ENCODE assay signal across 9 cellular contexts in genomic region chr3:37892917-37893595, GRCh38. TPM values are rescaled to one million over a fixed set of nuclear protein-coding genes. Genes with fewer than 3 reads are reported as not detected.
DNase-seq lines count a peak whose midpoint lies in the region; ATAC-seq, FAIRE-seq and TF ChIP-seq lines count a peak whose summit lies in the region.
"Had no signal": no experiment of that assay in that cellular context is flagged by ENCODE, and none has a peak within 500 bp of the region (broad histone marks: within the 10 kb centered on the region; RNA-seq: fewer than 3 reads in every experiment).

No MANE protein-coding gene starts in this region.

- FAIRE-seq in HepG2 (lab: Jason Lieb, UNC) = peak; percentile 83

- BruUV-seq in HepG2 (replicated peaks; lab: Mats Ljungman, UMichigan) = no TSS peak

- peaks cover 0 to 5% of the 10 kb centered on the region in 2 experiments; a peak in 2 of 5 replicates for H3K36me3 ChIP-seq in HepG2 (replicated peaks in 1 of 2; ENCODE audit: control insufficient read depth in 1 of 2, insufficient read depth in 2 of 2, low read length in 2 of 2)
- no peaks in the 10 kb centered on the region for H3K36me3 ChIP-seq in suprapubic skin

- intact Hi-C loops in HepG2 (cut with micrococcal nuclease; ENCODE audit: unreplicated experiment) (loop anchor here (2.0 kb wide), 1 partner anchor 16 kb away; no protein-coding TSS in a partner anchor), dorsolateral prefrontal cortex (cut with DNase I) (no loop called here)

- ATAC-seq in HepG2 (peak; percentile 100), HG02885 (IDR thresholded peaks at IDR 0.05; ENCODE audit: poor library complexity, unreplicated experiment) (no peak), HG03460 (IDR thresholded peaks at IDR 0.05; ENCODE audit: unreplicated experiment) (no peak)

- H4K20me1 ChIP-seq in HepG2 (ENCODE audit: insufficient read depth, low read length) = peaks cover 7% of the 10 kb centered on the region

- peak overlapping the region in 1 of 3 experiments; percentile 11; a peak in 1 of 6 replicates for H3K4me3 ChIP-seq in HepG2 (replicated peaks in 1 of 3; ENCODE audit: insufficient read depth in 1 of 3, low read depth in 2 of 3, low read length in 3 of 3)
- H3K4me3 ChIP-seq in suprapubic skin = no peak overlapping the region
- no peak overlapping the region for H3K4me3 ChIP-seq in dorsolateral prefrontal cortex

- H3K4me2 ChIP-seq in HepG2 (ENCODE audit: low read depth, low read length) = peak overlapping the region; percentile 50

- TF ChIP-seq EP300 in HepG2 (IDR thresholded peaks at IDR 0.05; ENCODE audit: low read depth in 2 of 2, low read length in 2 of 2) (peak in 1 of 2 experiments; percentile 57; a peak in 1 of 4 replicates), HepG2 (CRISPR knock-in tag; IDR thresholded peaks at IDR 0.05; ENCODE audit: borderline replicate concordance) (peak; percentile 75), suprapubic skin (IDR thresholded peaks at IDR 0.05) (no peak)

- peak overlapping the region; percentile 54 for H3K27ac ChIP-seq in HepG2 (ENCODE audit: extremely low read length, insufficient read depth, low read length)
- peak overlapping the region; percentile 43 for H3K27ac ChIP-seq in suprapubic skin
- H3K27ac ChIP-seq in dorsolateral prefrontal cortex = peak overlapping the region in 16 of 59 donors; percentile 1 to 55 (median 22)

- H2AFZ ChIP-seq in HepG2 (ENCODE audit: low read length) = no peak overlapping the region

- TF ChIP-seq POLR2A in HepG2 (IDR thresholded peaks at IDR 0.05; ENCODE audit: insufficient read depth in 1 of 2, low read depth in 2 of 2, low read length in 2 of 2) = no peak
- TF ChIP-seq POLR2A in suprapubic skin (IDR thresholded peaks at IDR 0.05) = no peak

- POLR2A ChIA-PET in HepG2 (lab: Yijun Ruan, JAX) = interaction anchor here (1.3 to 2.9 kb wide), 4 partner anchors 9 to 30 kb away, joined by 4 to 33 read pairs (median 8); no protein-coding TSS in a partner anchor

- H3K9me3 ChIP-seq in HepG2 (ENCODE audit: low read length) (no peaks in the 10 kb centered on the region), suprapubic skin (no peaks in the 10 kb centered on the region)

- H3K9ac ChIP-seq in HepG2 (ENCODE audit: insufficient read depth, low read depth, low read length) = peak overlapping the region; percentile 28; the same call in 1 of the 2 replicates

- WGBS in HepG2 (ENCODE audit: low lambda C conversion rate) = 12% methylated on average over 3 of the region's 3 CpGs
- 48% methylated on average over 3 of the region's 3 CpGs for WGBS in suprapubic skin

- peaks cover 97% of the 10 kb centered on the region for H3K79me2 ChIP-seq in HepG2 (ENCODE audit: insufficient read depth, low read length)

- in situ Hi-C loops in HepG2 (cut with HindIII; ENCODE audit: extremely low pct_ligation_motif_present, low pct_unique_long_range_greater_than_20kb) = no loop called here

- H3K27me3 ChIP-seq in HepG2 (ENCODE audit: control insufficient read depth in 1 of 2, insufficient read depth in 2 of 2, low read length in 2 of 2) = no peaks in the 10 kb centered on the region
- no peaks in the 10 kb centered on the region for H3K27me3 ChIP-seq in suprapubic skin
- H3K27me3 ChIP-seq in dorsolateral prefrontal cortex = no peaks in the 10 kb centered on the region

- CTCF ChIA-PET in HepG2 (lab: Yijun Ruan, JAX; ENCODE audit: low intra/inter-chr PET ratio, low total read pairs) = no interaction called here

- TF ChIP-seq CTCF in HepG2 (CRISPR knock-in tag; IDR thresholded peaks at IDR 0.05) (no peak), suprapubic skin (IDR thresholded peaks at IDR 0.05) (no peak), dorsolateral prefrontal cortex (IDR thresholded peaks at IDR 0.05 in 54 of 56, conservative IDR thresholded peaks at IDR 0.05 in 2 of 56; ENCODE audit: low read depth in 1 of 56, partially characterized antibody in 56 of 56) (no peak)

- peak; percentile 20 for DNase-seq in MV-4-11 (lab: John Stamatoyannopoulos, UW)
- peak; percentile 36 for DNase-seq in epidermal melanocyte (ENCODE audit: insufficient read length, low spot score)
- DNase-seq in HepG2 (ENCODE audit: low spot score) = peak; percentile 85
- no peak for DNase-seq in suprapubic skin (ENCODE audit: low spot score in 2 of 2)
- no peak for DNase-seq in NCI-H1105 treated with DMSO at 0.1 percent for 48 hours (lab: John Stamatoyannopoulos, UW)
- no peak for DNase-seq in dorsolateral prefrontal cortex
- DNase-seq: activated CD8-positive, alpha-beta memory T cell treated with anti-CD3 and anti-CD28 coated beads, Interleukin-2, amount 50 U/mL, for 4 hours had no signal

- peaks cover 66% of the 10 kb centered on the region for H3K4me1 ChIP-seq in HepG2 (ENCODE audit: insufficient read depth, low read length)
- H3K4me1 ChIP-seq in suprapubic skin = peaks cover 49% of the 10 kb centered on the region

- TF ChIP-seq RAD21 in HepG2 (CRISPR knock-in tag; IDR thresholded peaks at IDR 0.05) = no peak

TF ChIP-seq in HepG2, 621 proteins besides CTCF, POLR2A, EP300 and RAD21 (continues in another document):
- no peak for TF ChIP-seq RFX3 (CRISPR knock-in tag; IDR thresholded peaks at IDR 0.05)
- TF ChIP-seq MLLT10 (CRISPR knock-in tag; IDR thresholded peaks at IDR 0.05) = no peak
- TF ChIP-seq KLF16 (CRISPR knock-in tag; IDR thresholded peaks at IDR 0.05) = 0 out of 4 replicates have a peak, but pooled peaks of 1 of the 2 experiments have one; percentile 54
- no peak for TF ChIP-seq ZEB1 (IDR thresholded peaks at IDR 0.05; ENCODE audit: insufficient replicate concordance, low read depth)
- no peak for TF ChIP-seq HOXD1 (CRISPR knock-in tag; IDR thresholded peaks at IDR 0.05)
- no peak for TF ChIP-seq HES4 (CRISPR knock-in tag; IDR thresholded peaks at IDR 0.05; ENCODE audit: borderline replicate concordance)
- TF ChIP-seq, protein P1, sequence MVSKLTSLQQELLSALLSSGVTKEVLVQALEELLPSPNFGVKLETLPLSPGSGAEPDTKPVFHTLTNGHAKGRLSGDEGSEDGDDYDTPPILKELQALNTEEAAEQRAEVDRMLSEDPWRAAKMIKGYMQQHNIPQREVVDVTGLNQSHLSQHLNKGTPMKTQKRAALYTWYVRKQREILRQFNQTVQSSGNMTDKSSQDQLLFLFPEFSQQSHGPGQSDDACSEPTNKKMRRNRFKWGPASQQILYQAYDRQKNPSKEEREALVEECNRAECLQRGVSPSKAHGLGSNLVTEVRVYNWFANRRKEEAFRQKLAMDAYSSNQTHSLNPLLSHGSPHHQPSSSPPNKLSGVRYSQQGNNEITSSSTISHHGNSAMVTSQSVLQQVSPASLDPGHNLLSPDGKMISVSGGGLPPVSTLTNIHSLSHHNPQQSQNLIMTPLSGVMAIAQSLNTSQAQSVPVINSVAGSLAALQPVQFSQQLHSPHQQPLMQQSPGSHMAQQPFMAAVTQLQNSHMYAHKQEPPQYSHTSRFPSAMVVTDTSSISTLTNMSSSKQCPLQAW (CRISPR knock-in tag; IDR thresholded peaks at IDR 0.05) = peak; percentile 85
- 0 out of 2 replicates have a peak, but pooled peaks have one; percentile 45 for TF ChIP-seq ZBTB7A (CRISPR knock-in tag; IDR thresholded peaks at IDR 0.05)
- no peak for TF ChIP-seq ZNF83 (CRISPR knock-in tag; IDR thresholded peaks at IDR 0.05; ENCODE audit: borderline replicate concordance)
- TF ChIP-seq ZNF225 (CRISPR knock-in tag; IDR thresholded peaks at IDR 0.05) = no peak
- no peak for TF ChIP-seq SNAI1 (CRISPR knock-in tag; IDR thresholded peaks at IDR 0.05; ENCODE audit: borderline replicate concordance)
- TF ChIP-seq, protein P2, sequence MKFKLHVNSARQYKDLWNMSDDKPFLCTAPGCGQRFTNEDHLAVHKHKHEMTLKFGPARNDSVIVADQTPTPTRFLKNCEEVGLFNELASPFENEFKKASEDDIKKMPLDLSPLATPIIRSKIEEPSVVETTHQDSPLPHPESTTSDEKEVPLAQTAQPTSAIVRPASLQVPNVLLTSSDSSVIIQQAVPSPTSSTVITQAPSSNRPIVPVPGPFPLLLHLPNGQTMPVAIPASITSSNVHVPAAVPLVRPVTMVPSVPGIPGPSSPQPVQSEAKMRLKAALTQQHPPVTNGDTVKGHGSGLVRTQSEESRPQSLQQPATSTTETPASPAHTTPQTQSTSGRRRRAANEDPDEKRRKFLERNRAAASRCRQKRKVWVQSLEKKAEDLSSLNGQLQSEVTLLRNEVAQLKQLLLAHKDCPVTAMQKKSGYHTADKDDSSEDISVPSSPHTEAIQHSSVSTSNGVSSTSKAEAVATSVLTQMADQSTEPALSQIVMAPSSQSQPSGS (CRISPR knock-in tag; IDR thresholded peaks at IDR 0.05) = no peak
- no peak for TF ChIP-seq THYN1 (CRISPR knock-in tag; IDR thresholded peaks at IDR 0.05; ENCODE audit: borderline replicate concordance, low read depth)
- peak; percentile 88 for TF ChIP-seq MED1 (CRISPR knock-in tag; IDR thresholded peaks at IDR 0.05)
- TF ChIP-seq TBX3 (IDR thresholded peaks at IDR 0.05; ENCODE audit: borderline replicate concordance) = no peak
- peak; percentile 67 for TF ChIP-seq BCL6 (CRISPR knock-in tag; IDR thresholded peaks at IDR 0.05)

RNA-seq across cellular contexts. Expression of gene CTDSPL, which starts 31.4 kb away (rescaled TPM):
- total RNA-seq in HepG2 (2016; rRNA removed; fragmentation: Illumina TruSeq; extraction: Trizol) = 25.0 and 26.1 TPM in 2 replicates
- total RNA-seq in HepG2 (2016; cell fraction: cytosol; rRNA removed; fragmentation: Illumina TruSeq; extraction: Trizol; ENCODE audit: low read depth) = 24.7 and 25.0 TPM in 2 replicates
- 25.6 and 26.1 TPM in 2 replicates for total RNA-seq in HepG2 (2016; cell fraction: insoluble cytoplasmic fraction; rRNA removed; fragmentation: Illumina TruSeq; extraction: Trizol)
- total RNA-seq in HepG2 (2016; cell fraction: membrane; rRNA removed; fragmentation: Illumina TruSeq; extraction: Trizol) = 46.3 and 52.2 TPM in 2 replicates
- total RNA-seq in HepG2 (2016; cell fraction: nucleus; rRNA removed; fragmentation: Illumina TruSeq; extraction: Trizol) = 16.9 and 19.3 TPM in 2 replicates
- 95.3 and 142 TPM in 2 replicates for polyA plus RNA-seq in HepG2 (2011; rRNA removed)
- polyA plus RNA-seq in HepG2 (2011; cell fraction: cytosol; rRNA removed) = 86.6 and 103 TPM in 2 replicates
- 70.8 and 101 TPM in 2 replicates for polyA plus RNA-seq in HepG2 (2011; cell fraction: nucleus; rRNA removed)
- 66.4 and 82.0 TPM in 2 replicates for polyA plus RNA-seq in HepG2 (2012)
- polyA plus RNA-seq in HepG2 (2016; cell fraction: cytosol; fragmentation: Illumina TruSeq; extraction: Trizol; ENCODE audit: low read depth) = 38.5 and 43.8 TPM in 2 replicates
- polyA plus RNA-seq in HepG2 (2016; cell fraction: insoluble cytoplasmic fraction; fragmentation: Illumina TruSeq; extraction: Trizol; ENCODE audit: low read depth) = 24.8 and 29.3 TPM in 2 replicates
- 47.5 and 48.6 TPM in 2 replicates for polyA plus RNA-seq in HepG2 (2016; cell fraction: membrane; fragmentation: Illumina TruSeq; extraction: Trizol; ENCODE audit: low read depth)
- 19.3 and 20.6 TPM in 2 replicates for polyA plus RNA-seq in HepG2 (2016; cell fraction: nucleus; fragmentation: Illumina TruSeq; extraction: Trizol; ENCODE audit: insufficient read depth, low read depth)
- 46.8 and 257 TPM in 2 replicates for polyA minus RNA-seq in HepG2 (2011; rRNA and poly(A)+ RNA removed; ENCODE audit: low replicate concordance)
- 69.6 and 74.0 TPM in 2 replicates for polyA minus RNA-seq in HepG2 (2011; cell fraction: cytosol; rRNA and poly(A)+ RNA removed)
- 65.3 and 65.5 TPM in 2 replicates for polyA minus RNA-seq in HepG2 (2011; cell fraction: nucleus; rRNA and poly(A)+ RNA removed)
- total RNA-seq in suprapubic skin = 100 to 1,000 TPM in 3 of 4 donors, 10 to 100 TPM in 1; 78.9 to 130 (median 111) TPM
- total RNA-seq in dorsolateral prefrontal cortex = 10 to 100 TPM; 22.0 to 78.0 (median 36.6) TPM

Comparison
In these comparisons a context has a peak if more than half of its experiments do, and no peak if none do; other contexts are left out.
1. DNase-seq: peak in MV-4-11 (single experiment), epidermal melanocyte (single experiment) and HepG2 (single experiment); none in suprapubic skin (0 of 2), NCI-H1105 treated with DMSO at 0.1 percent for 48 hours (single experiment) and dorsolateral prefrontal cortex (0 of 10).